In the genomic region with DNA sequence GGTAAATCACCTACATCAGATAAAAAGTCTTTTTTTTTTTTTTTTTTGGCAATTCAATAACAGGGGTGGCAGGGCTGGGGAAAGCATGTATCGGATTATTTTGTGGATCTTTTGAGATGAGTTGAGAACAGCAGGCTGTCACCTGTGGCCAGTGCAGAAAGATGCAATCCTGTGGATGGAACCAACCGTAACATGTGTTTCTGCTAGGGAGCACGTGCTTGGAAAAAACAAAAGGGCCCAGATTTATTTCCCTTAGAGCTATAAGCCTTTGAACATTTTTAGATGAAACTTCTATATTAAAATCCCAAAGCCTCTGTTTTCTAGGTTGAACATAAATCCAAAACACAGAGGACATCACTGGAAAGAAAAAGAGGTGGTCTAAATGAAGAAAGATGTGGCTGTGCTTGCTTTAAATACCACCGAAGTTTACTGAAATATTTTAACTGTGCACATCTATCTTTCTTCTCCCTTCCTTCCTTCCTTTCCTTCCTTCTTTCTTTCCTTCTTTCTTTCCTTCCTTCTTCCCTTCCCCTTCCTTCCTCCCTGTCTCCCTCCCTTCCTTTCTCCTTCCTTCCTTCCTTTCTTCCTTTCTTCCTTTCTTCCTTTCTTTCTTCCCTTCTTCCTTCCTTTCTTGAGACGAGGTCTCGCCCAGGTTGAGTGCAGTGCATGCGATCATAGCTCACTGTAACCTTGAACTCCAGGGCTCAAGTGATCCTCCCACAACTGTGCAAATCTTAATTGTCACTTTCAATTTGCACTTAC, we compare ENCODE assay signal across 21 cellular contexts.
DNase-seq lines count a peak whose midpoint lies in the region; ATAC-seq, FAIRE-seq and TF ChIP-seq lines count a peak whose summit lies in the region.
"Had no signal": no experiment of that assay in that cellular context is flagged by ENCODE, and none has a peak within 500 bp of the region (broad histone marks: within the 10 kb centered on the region; RNA-seq: fewer than 3 reads in every experiment).

No MANE protein-coding gene starts in this region.

- H3K4me1 Mint-ChIP-seq in nephron progenitor cell (peaks cover 41% of the 10 kb centered on the region), mesothelial cell of epicardium (peaks cover 19% of the 10 kb centered on the region)
- H3K4me1 Mint-ChIP-seq: CD4-positive, CD25-positive, alpha-beta regulatory T cell had no signal

- 21% methylated on average over 7 of the region's 7 CpGs for WGBS in K562 (ENCODE audit: insufficient coverage, low coverage, missing lambda C conversion rate)
- WGBS in urinary bladder: 74% methylated on average over 7 of the region's 7 CpGs

- H3K4me2 ChIP-seq in K562 (ENCODE audit: insufficient read depth, low read length): no peak overlapping the region

- peaks cover 67% of the 10 kb centered on the region for H3K36me3 Mint-ChIP-seq in nephron progenitor cell (ENCODE audit: low read depth)
- no peaks in the 10 kb centered on the region for H3K36me3 Mint-ChIP-seq in mesothelial cell of epicardium
- H3K36me3 Mint-ChIP-seq: CD4-positive, CD25-positive, alpha-beta regulatory T cell; CD8-positive, alpha-beta T cell had no signal

- no peak for TF ChIP-seq POLR2A in K562 (conservative IDR thresholded peaks at IDR 0.05)

- H2AFZ ChIP-seq in K562 (ENCODE audit: low read depth, low read length): no peak overlapping the region

- BruUV-seq in K562 (replicated peaks; lab: Mats Ljungman, UMichigan): no TSS peak

- H3K4me1 ChIP-seq in HEK293 (ENCODE audit: control insufficient read depth, insufficient read depth, low read length): peaks cover 12% of the 10 kb centered on the region
- H3K4me1 ChIP-seq in K562 (replicated peaks in 1 of 2; ENCODE audit: control insufficient read depth in 2 of 2, insufficient read depth in 2 of 2, low read length in 2 of 2): no peaks in the 10 kb centered on the region
- H3K4me1 ChIP-seq in urinary bladder (ENCODE audit: insufficient read depth): no peaks in the 10 kb centered on the region
- H3K4me1 ChIP-seq: Caco-2, HAP-1 had no signal

- ATAC-seq in K562 (no peak), GM21528 (IDR thresholded peaks at IDR 0.05; ENCODE audit: low FRiP score, unreplicated experiment) (no peak)
- ATAC-seq: CD8-positive, alpha-beta T cell; GM12878 had no signal

- no peaks in the 10 kb centered on the region for H4K20me1 ChIP-seq in K562 (replicated peaks; ENCODE audit: control insufficient read depth, insufficient read depth, low read length)

- CTCF ChIA-PET in HEK293 (lab: Yijun Ruan, JAX) (interaction anchor here (0.6 to 1.0 kb wide), 3 partner anchors 57 to 101 kb away, joined by 3 to 5 read pairs (median 4); no protein-coding TSS in a partner anchor), K562 (lab: Yijun Ruan, JAX; ENCODE audit: low intra/inter-chr PET ratio) (no interaction called here)

- POLR2A ChIA-PET in HEK293 (lab: Yijun Ruan, JAX): no interaction called here
- POLR2A ChIA-PET in K562 (lab: Yijun Ruan, JAX): no interaction called here

- H3K9me3 ChIP-seq in HEK293 (ENCODE audit: control insufficient read depth, insufficient read depth, low read depth, low read length): no peaks in the 10 kb centered on the region
- H3K9me3 ChIP-seq in K562 (replicated peaks; ENCODE audit: control insufficient read depth, insufficient read depth, low read depth, low read length): no peaks in the 10 kb centered on the region
- H3K9me3 ChIP-seq: Caco-2, HAP-1 had no signal

- intact Hi-C loops in K562 (cut with micrococcal nuclease): no loop called here

- no peak overlapping the region for H3K4me3 Mint-ChIP-seq in nephron progenitor cell
- H3K4me3 Mint-ChIP-seq in mesothelial cell of epicardium: no peak overlapping the region
- H3K4me3 Mint-ChIP-seq: CD8-positive, alpha-beta T cell had no signal

- no peak for TF ChIP-seq EP300 in K562 (IDR thresholded peaks at IDR 0.05; ENCODE audit: low read length)

- H3K27me3 Mint-ChIP-seq in nephron progenitor cell (ENCODE audit: low read depth, poor library complexity): peaks cover 17% of the 10 kb centered on the region
- H3K27me3 Mint-ChIP-seq in mesothelial cell of epicardium (ENCODE audit: low read depth): peaks cover 6% of the 10 kb centered on the region

- H3K4me3 ChIP-seq in HEK293 (ENCODE audit: low read depth, low read length) (no peak overlapping the region), K562 (no peak overlapping the region), urinary bladder (ENCODE audit: low read depth, low read length) (no peak overlapping the region)
- H3K4me3 ChIP-seq: GM12878, HAP-1 had no signal

- H3K9me1 ChIP-seq in K562 (ENCODE audit: control insufficient read depth, insufficient read depth, low read length): no peaks in the 10 kb centered on the region

- no peaks in the 10 kb centered on the region for H3K9me3 Mint-ChIP-seq in nephron progenitor cell
- H3K9me3 Mint-ChIP-seq in mesothelial cell of epicardium: no peaks in the 10 kb centered on the region
- H3K9me3 Mint-ChIP-seq: CD8-positive, alpha-beta T cell had no signal

- peaks cover 0 to 2% of the 10 kb centered on the region in 2 experiments; a peak in 2 of 5 replicates for H3K27me3 ChIP-seq in K562 (ENCODE audit: control insufficient read depth in 2 of 2, insufficient read depth in 2 of 2, low read length in 2 of 2)

- no peaks in the 10 kb centered on the region for H3K79me2 ChIP-seq in K562 (ENCODE audit: control insufficient read depth, insufficient read depth, low read length)

- DNase-seq in K562 (ENCODE audit: extremely low read depth in 1 of 4, low spot score in 3 of 4): no peak
- no peak for DNase-seq in nephron progenitor cell
- DNase-seq in retina: no peak
- no peak for DNase-seq in activated T-cell treated with anti-CD3 and anti-CD28 coated beads for 4 hours
- no peak for DNase-seq in mesothelial cell of epicardium (ENCODE audit: low spot score in 2 of 2, unreplicated experiment in 2 of 2)
- DNase-seq: Caco-2; CD4-positive, CD25-positive, alpha-beta regulatory T cell; CD8-positive, alpha-beta T cell; DMS 273 treated with DMSO at 0.1 percent for 48 hours; DMS79; EL; GDM1; GOT3 had no signal

- in situ Hi-C loops in K562 (cut with MboI): no loop called here

- H3K36me3 ChIP-seq in HEK293 (ENCODE audit: control insufficient read depth in 2 of 2, insufficient read depth in 1 of 2, low read length in 2 of 2): no peaks in the 10 kb centered on the region
- H3K36me3 ChIP-seq in K562 (ENCODE audit: control insufficient read depth, insufficient read depth, low read length): no peaks in the 10 kb centered on the region
- no peaks in the 10 kb centered on the region for H3K36me3 ChIP-seq in urinary bladder (ENCODE audit: insufficient read depth)
- H3K36me3 ChIP-seq: HAP-1 had no signal

- no peak overlapping the region for H3K9ac ChIP-seq in K562 (ENCODE audit: insufficient read depth in 1 of 2, low read depth in 2 of 2, low read length in 2 of 2)

- no peak for TF ChIP-seq CTCF in HEK293 (tag by site-specific recombination; IDR thresholded peaks at IDR 0.05)
- TF ChIP-seq CTCF in K562 (IDR thresholded peaks at IDR 0.05 in 2 of 3, conservative IDR thresholded peaks at IDR 0.05 in 1 of 3; ENCODE audit: insufficient read depth in 2 of 3, low read depth in 1 of 3, low read length in 3 of 3): no peak
- no peak for TF ChIP-seq CTCF in nephron progenitor cell (IDR thresholded peaks at IDR 0.05)
- no peak for TF ChIP-seq CTCF in mesothelial cell of epicardium (IDR thresholded peaks at IDR 0.05; ENCODE audit: unreplicated experiment)

- no peak for FAIRE-seq in K562 (lab: Jason Lieb, UNC)
- FAIRE-seq: D721Med, GM12878, H54 had no signal

- TF ChIP-seq RAD21 in K562 (CRISPR knock-in tag; conservative IDR thresholded peaks at IDR 0.05 in 1 of 2, IDR thresholded peaks at IDR 0.05 in 1 of 2): no peak

- H3K27ac Mint-ChIP-seq in nephron progenitor cell (peak overlapping the region; percentile 39), mesothelial cell of epicardium (no peak overlapping the region)
- H3K27ac Mint-ChIP-seq: CD4-positive, CD25-positive, alpha-beta regulatory T cell; CD8-positive, alpha-beta T cell had no signal

- H3K27ac ChIP-seq in HEK293 (ENCODE audit: extremely low read depth, low read depth, low read length): no peak overlapping the region; the same call in 1 of the 2 replicates
- no peak overlapping the region for H3K27ac ChIP-seq in K562 (ENCODE audit: extremely low read depth, low read depth, low read length)
- peak overlapping the region; percentile 10 for H3K27ac ChIP-seq in urinary bladder (ENCODE audit: low read depth)
- H3K27ac ChIP-seq: C4-2B had no signal

TF ChIP-seq in HEK293, 187 proteins besides CTCF, POLR2A, EP300 and RAD21:
- TF ChIP-seq ZNF48 (tag by site-specific recombination; IDR thresholded peaks at IDR 0.05) (no peak), ZBTB21 (tag by site-specific recombination; IDR thresholded peaks at IDR 0.05) (no peak), KLF8 (tag by site-specific recombination; IDR thresholded peaks at IDR 0.05) (no peak), TRIM28 (IDR thresholded peaks at IDR 0.05; ENCODE audit: borderline replicate concordance, low read length) (no peak), PRDM1 (tag by site-specific recombination; IDR thresholded peaks at IDR 0.05) (peak; percentile 92), ZNF16 (tag by site-specific recombination; IDR thresholded peaks at IDR 0.05; ENCODE audit: low read depth) (no peak), ZNF366 (tag by site-specific recombination; conservative IDR thresholded peaks at IDR 0.05) (peak; percentile 98), ZNF335 (tag by site-specific recombination; conservative IDR thresholded peaks at IDR 0.05) (no peak), ZNF266 (tag by site-specific recombination; IDR thresholded peaks at IDR 0.05; ENCODE audit: low read depth) (0 out of 2 replicates have a peak, but pooled peaks have one; percentile 25)

TF ChIP-seq in K562, 482 proteins besides CTCF, POLR2A, EP300 and RAD21:
- TF ChIP-seq ZNF512 (tag; IDR thresholded peaks at IDR 0.05) (peak; percentile 78), GATAD2B (IDR thresholded peaks at IDR 0.05; ENCODE audit: borderline replicate concordance) (no peak)
TF ChIP-seq in K562: peak in this region for 1.
